Comparison of ENCODE assay signal across 9 cellular contexts in genomic region chr9:120386390-120387131, GRCh38.
DNase-seq lines count a peak whose midpoint lies in the region; ATAC-seq and TF ChIP-seq lines count a peak whose summit lies in the region.
"Had no signal": no experiment of that assay in that cellular context is flagged by ENCODE, and none has a peak within 500 bp of the region (broad histone marks: within the 10 kb centered on the region; RNA-seq: fewer than 3 reads in every experiment).

No MANE protein-coding gene starts in this region.

- H3K14ac ChIP-seq in mesenchymal stem cell (ENCODE audit: low read length in 2 of 2) = peak overlapping the region in 1 of 2 experiments; percentile 74

- H2BK5ac ChIP-seq in mesenchymal stem cell (ENCODE audit: low read depth, low read length, poor library complexity, severe bottlenecking) = no peak overlapping the region

- no peak overlapping the region for H2BK120ac ChIP-seq in mesenchymal stem cell (ENCODE audit: low read depth, low read length)

- no peaks in the 10 kb centered on the region for H3K9me3 ChIP-seq in mesenchymal stem cell (ENCODE audit: control insufficient read depth, low read length)

- H4K91ac ChIP-seq in mesenchymal stem cell (ENCODE audit: low read length) = no peak overlapping the region

- H3K79me1 ChIP-seq in mesenchymal stem cell (replicated peaks; ENCODE audit: low read length, poor library complexity, severe bottlenecking) = peaks cover 3% of the 10 kb centered on the region

- no peak overlapping the region for H3K27ac ChIP-seq in mesenchymal stem cell (ENCODE audit: low read length, poor library complexity, severe bottlenecking)

- H2BK12ac ChIP-seq in mesenchymal stem cell (ENCODE audit: low read length in 2 of 2) = no peak overlapping the region

- peak overlapping the region in 1 of 2 experiments; percentile 18 for H3K23ac ChIP-seq in mesenchymal stem cell (ENCODE audit: low read length in 2 of 2)

- H2BK15ac ChIP-seq in mesenchymal stem cell (ENCODE audit: low read depth, poor library complexity, severe bottlenecking) = no peak overlapping the region

- 88% methylated on average over 11 of the region's 11 CpGs for WGBS in mesenchymal stem cell

- no peak for ATAC-seq in GM18519 (IDR thresholded peaks at IDR 0.05; ENCODE audit: low FRiP score, unreplicated experiment)
- ATAC-seq: CD8-positive, alpha-beta T cell had no signal

- H3K4me3 ChIP-seq in astrocyte of the spinal cord (ENCODE audit: low read depth, low read length) (no peak overlapping the region), mesenchymal stem cell (ENCODE audit: insufficient read depth in 1 of 2, low read depth in 1 of 2, low read length in 2 of 2) (no peak overlapping the region)

- H2AK5ac ChIP-seq in mesenchymal stem cell (ENCODE audit: low read length, severe bottlenecking) = peak overlapping the region; percentile 68

- peak; percentile 81 for DNase-seq in DMS153 treated with DMSO at 0.1 percent for 48 hours (lab: John Stamatoyannopoulos, UW; ENCODE audit: unreplicated experiment)
- DNase-seq in NCI-H2029 (lab: John Stamatoyannopoulos, UW) = peak; percentile 83
- peak; percentile 65 for DNase-seq in astrocyte of the spinal cord (ENCODE audit: low read depth, low spot score)
- no peak for DNase-seq in mesenchymal stem cell
- no peak for DNase-seq in T-helper 9 cell
- DNase-seq in A172 (ENCODE audit: low spot score) = no peak
- DNase-seq in activated CD4-positive, CD25-positive, alpha-beta regulatory T cell treated with anti-CD3 and anti-CD28 coated beads, Interleukin-2, amount 50 U/mL, for 72 hours = no peak
- DNase-seq: CD8-positive, alpha-beta T cell had no signal

- no peak overlapping the region for H3K4me2 ChIP-seq in mesenchymal stem cell (ENCODE audit: low read length, poor library complexity, severe bottlenecking)

- H3K4ac ChIP-seq in mesenchymal stem cell (ENCODE audit: low read depth in 1 of 2, low read length in 2 of 2) = peak overlapping the region in 1 of 2 experiments; percentile 11

- no peak overlapping the region for H2AFZ ChIP-seq in mesenchymal stem cell (ENCODE audit: low read depth, low read length)

- no peak overlapping the region for H3K9ac ChIP-seq in mesenchymal stem cell (ENCODE audit: low read length)

- no peaks in the 10 kb centered on the region for H3K27me3 ChIP-seq in mesenchymal stem cell (ENCODE audit: control insufficient read depth in 1 of 2, insufficient read depth in 1 of 2, low read length in 2 of 2)

- peak overlapping the region in 1 of 2 experiments; percentile 84 for H3K18ac ChIP-seq in mesenchymal stem cell (ENCODE audit: low read depth in 1 of 2, low read length in 2 of 2)

- H3K36me3 ChIP-seq in mesenchymal stem cell (ENCODE audit: control insufficient read depth in 1 of 2, insufficient read depth in 2 of 2, low read depth in 1 of 2, low read length in 2 of 2) = peaks cover 29 to 34% of the 10 kb centered on the region in 2 experiments

- peaks cover 7% of the 10 kb centered on the region for H3K4me1 ChIP-seq in mesenchymal stem cell (ENCODE audit: control insufficient read depth, insufficient read depth, low read depth, low read length)

- in situ Hi-C loops in astrocyte of the spinal cord (cut with HindIII; ENCODE audit: low sequenced_read_pairs) = no loop called here

- H4K8ac ChIP-seq in mesenchymal stem cell (ENCODE audit: low read length) = no peak overlapping the region

- TF ChIP-seq CTCF in astrocyte of the spinal cord (IDR thresholded peaks at IDR 0.05; ENCODE audit: low read depth, low read length) = no peak

Comparison
In these comparisons a context has a peak if more than half of its experiments do, and no peak if none do; other contexts are left out.
1. DNase-seq: peak in DMS153 treated with DMSO at 0.1 percent for 48 hours (single experiment), NCI-H2029 (single experiment) and astrocyte of the spinal cord (single experiment); none in mesenchymal stem cell (single experiment), T-helper 9 cell (single experiment), A172 (single experiment) and activated CD4-positive, CD25-positive, alpha-beta regulatory T cell treated with anti-CD3 and anti-CD28 coated beads, Interleukin-2, amount 50 U/mL, for 72 hours (single experiment).